1 cellular context compared by ENCODE assay signal in genomic region chr2:65421432-65421748, GRCh38.
TF ChIP-seq lines count a peak whose summit lies in the region.

No MANE protein-coding gene starts in this region.

TF ChIP-seq in IMR-90, 13 proteins besides CTCF, POLR2A, EP300 and RAD21:
- no peak for TF ChIP-seq RFX5 (IDR thresholded peaks at IDR 0.05; ENCODE audit: low read depth, low read length)
- no peak for TF ChIP-seq MXI1 (IDR thresholded peaks at IDR 0.05; ENCODE audit: borderline replicate concordance, low read depth, low read length)
- TF ChIP-seq ELK1 (IDR thresholded peaks at IDR 0.05; ENCODE audit: borderline replicate concordance, low read depth, low read length), result no peak
- no peak for TF ChIP-seq CHD1 (IDR thresholded peaks at IDR 0.05; ENCODE audit: low read depth, low read length)
- no peak for TF ChIP-seq SMC3 (IDR thresholded peaks at IDR 0.05; ENCODE audit: low read depth, low read length)
- no peak for TF ChIP-seq CEBPB (IDR thresholded peaks at IDR 0.05; ENCODE audit: low read depth, low read length)
- no peak for TF ChIP-seq USF2 (IDR thresholded peaks at IDR 0.05; ENCODE audit: low read depth, low read length)
- TF ChIP-seq FOS (IDR thresholded peaks at IDR 0.05; ENCODE audit: low read depth, low read length), result no peak
- no peak for TF ChIP-seq NFE2L2 (IDR thresholded peaks at IDR 0.05; ENCODE audit: low read depth, low read length)
- TF ChIP-seq MAFK (IDR thresholded peaks at IDR 0.05; ENCODE audit: low read depth, low read length), result no peak
- no peak for TF ChIP-seq BHLHE40 (IDR thresholded peaks at IDR 0.05; ENCODE audit: low read depth, low read length)
